10 cellular contexts compared by ENCODE assay signal in the genomic region with DNA sequence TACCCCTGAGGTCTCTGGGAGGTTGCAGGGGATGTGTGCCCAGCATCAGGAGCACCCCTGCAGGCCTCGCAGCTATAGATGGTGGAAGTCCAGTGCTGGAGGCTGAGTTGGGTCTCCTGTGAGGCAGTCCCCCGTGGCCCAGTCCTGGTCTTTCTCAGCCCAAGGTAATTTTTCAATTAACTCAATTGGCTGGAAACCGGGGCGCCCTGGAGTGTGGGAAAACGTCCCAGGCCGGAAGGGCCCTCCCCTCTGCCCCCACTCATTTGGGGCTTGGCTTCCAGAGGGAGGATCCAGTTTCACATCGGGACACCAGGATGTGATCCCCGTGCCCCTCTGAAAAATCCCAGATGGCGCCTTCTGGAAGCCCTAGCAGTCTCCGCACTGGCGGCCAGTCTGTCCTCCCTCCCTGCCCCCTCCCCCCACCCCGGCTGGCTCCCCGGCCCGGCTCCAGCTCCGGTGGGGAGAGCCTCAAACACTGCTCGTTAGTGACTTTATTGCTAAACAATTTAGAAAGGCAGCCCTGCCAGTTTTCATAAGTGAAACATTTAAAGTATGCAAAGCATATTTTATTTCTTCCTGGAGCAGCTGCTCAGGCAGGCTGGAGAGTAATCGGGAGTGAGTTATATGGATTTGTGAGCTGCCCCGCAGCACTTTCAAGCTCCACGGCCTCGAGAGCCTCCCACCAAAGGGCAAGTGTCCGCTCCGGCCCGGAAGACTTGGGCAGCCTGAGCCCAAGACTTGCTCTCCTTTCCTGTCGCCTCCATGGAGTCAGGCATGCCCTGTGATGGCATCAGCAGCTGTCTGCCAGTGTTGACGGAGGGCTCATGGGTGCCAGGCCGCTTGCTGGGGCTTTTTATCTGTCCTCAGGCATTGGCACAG.
DNase-seq lines count a peak whose midpoint lies in the region; ATAC-seq and TF ChIP-seq lines count a peak whose summit lies in the region.
"Had no signal": no experiment of that assay in that cellular context is flagged by ENCODE, and none has a peak within 500 bp of the region (broad histone marks: within the 10 kb centered on the region; RNA-seq: fewer than 3 reads in every experiment).

No MANE protein-coding gene starts in this region.

- no peak overlapping the region for H3K4me2 ChIP-seq in neuronal stem cell (ENCODE audit: insufficient read depth, low read length, poor library complexity, severe bottlenecking)
- H3K4me2 ChIP-seq: BLaER1 had no signal

- H3K27me3 ChIP-seq in ACC112 (ENCODE audit: insufficient read depth, low read length) (no peaks in the 10 kb centered on the region), RWPE2 (ENCODE audit: insufficient read depth, poor library complexity, severe bottlenecking) (no peaks in the 10 kb centered on the region), neuronal stem cell (ENCODE audit: control insufficient read depth in 3 of 3, insufficient read depth in 3 of 3, low read depth in 1 of 3, low read length in 3 of 3) (no peaks in the 10 kb centered on the region)
- H3K27me3 ChIP-seq: BLaER1 had no signal

- H2BK5ac ChIP-seq in neuronal stem cell (ENCODE audit: low read length): no peak overlapping the region

- no peak overlapping the region for H2BK12ac ChIP-seq in neuronal stem cell (ENCODE audit: low read length)

- H2AFZ ChIP-seq in ACC112 (ENCODE audit: low read length, unreplicated experiment) (peak overlapping the region; percentile 87), neuronal stem cell (ENCODE audit: low read length) (no peak overlapping the region)

- H2AK5ac ChIP-seq in neuronal stem cell (ENCODE audit: low read depth, low read length): peak overlapping the region; percentile 99

- H3K36me3 ChIP-seq in ACC112 (ENCODE audit: insufficient read depth, low read length): no peaks in the 10 kb centered on the region
- H3K36me3 ChIP-seq in RWPE2 (ENCODE audit: low read depth): no peaks in the 10 kb centered on the region
- H3K36me3 ChIP-seq in neuronal stem cell (replicated peaks in 1 of 2; ENCODE audit: control insufficient read depth in 2 of 2, insufficient read depth in 2 of 2, low read length in 2 of 2): no peaks in the 10 kb centered on the region

- H3K4me3 ChIP-seq in ACC112 (ENCODE audit: low read depth, low read length) (peak overlapping the region; percentile 59), RWPE2 (ENCODE audit: severe bottlenecking) (no peak overlapping the region), fibroblast of pulmonary artery (replicated peaks; ENCODE audit: low read depth, low read length) (peak overlapping the region; percentile 19), neuronal stem cell (ENCODE audit: low read length in 2 of 2) (no peak overlapping the region)
- H3K4me3 ChIP-seq: BLaER1 had no signal

- H3K27me3 Mint-ChIP-seq in activated T-cell treated with anti-CD3 and anti-CD28 coated beads, Interleukin-2, amount 50 U/mL, for 4 hours (ENCODE audit: low read depth): no peaks in the 10 kb centered on the region

- peak overlapping the region; percentile 82 for H3K27ac ChIP-seq in ACC112 (ENCODE audit: low read depth, low read length)
- peak overlapping the region; percentile 36 for H3K27ac ChIP-seq in RWPE2 (ENCODE audit: poor library complexity, severe bottlenecking)
- peak overlapping the region; percentile 54 for H3K27ac ChIP-seq in neuronal stem cell (replicated peaks; ENCODE audit: low read length)
- H3K27ac ChIP-seq: BLaER1 had no signal

- peaks cover 42% of the 10 kb centered on the region for H3K4me1 ChIP-seq in ACC112 (ENCODE audit: control insufficient read depth, insufficient read depth, low read length, unreplicated experiment)
- peaks cover 15% of the 10 kb centered on the region for H3K4me1 ChIP-seq in RWPE2 (ENCODE audit: insufficient read depth, poor library complexity, severe bottlenecking)
- peaks cover 35 to 51% of the 10 kb centered on the region in 2 donors for H3K4me1 ChIP-seq in neuronal stem cell (ENCODE audit: control insufficient read depth in 2 of 2, insufficient read depth in 1 of 2, low read depth in 1 of 2, low read length in 2 of 2)

- H4K8ac ChIP-seq in neuronal stem cell (ENCODE audit: low read depth, low read length): no peak overlapping the region

- H3K79me1 ChIP-seq in neuronal stem cell (ENCODE audit: low read depth, low read length): peaks cover 6% of the 10 kb centered on the region

- H3K9me3 Mint-ChIP-seq in activated T-cell treated with anti-CD3 and anti-CD28 coated beads, Interleukin-2, amount 50 U/mL, for 4 hours: no peaks in the 10 kb centered on the region
- H3K9me3 Mint-ChIP-seq: T-helper 2 cell treated with Interferon-gamma antibody and Interleukin-4, amounts not matched to agents 5 μg/mL and 100 μg/mL, for 36 hours had no signal

- H3K9ac ChIP-seq in neuronal stem cell (ENCODE audit: low read depth, low read length, poor library complexity): peak overlapping the region; percentile 17
- H3K9ac ChIP-seq: BLaER1 had no signal

- no peaks in the 10 kb centered on the region for H3K36me3 Mint-ChIP-seq in activated T-cell treated with anti-CD3 and anti-CD28 coated beads, Interleukin-2, amount 50 U/mL, for 4 hours (ENCODE audit: insufficient read depth)

- peak overlapping the region; percentile 86 for H4K91ac ChIP-seq in neuronal stem cell (ENCODE audit: low read depth, low read length, poor library complexity)

- peak; percentile 37; the same call in 2 of the 3 replicates for ATAC-seq in RWPE2 (ENCODE audit: low read depth)
- no peak for ATAC-seq in HG02798 (IDR thresholded peaks at IDR 0.05; ENCODE audit: poor library complexity, unreplicated experiment)
- ATAC-seq in GM18861 (IDR thresholded peaks at IDR 0.05; ENCODE audit: unreplicated experiment): no peak
- ATAC-seq in activated T-cell treated with anti-CD3 and anti-CD28 coated beads, Interleukin-2, amount 50 U/mL, for 4 hours: no peak

- WGBS in neuronal stem cell (ENCODE audit: extremely low coverage in 2 of 2, insufficient read length in 2 of 2, insufficient replicate concordance in 1 of 2), 2 donors: no CpG with 5 or more reads among the region's 26 CpGs

- H3K18ac ChIP-seq in neuronal stem cell (ENCODE audit: low read length): peak overlapping the region; percentile 94

- peak overlapping the region; percentile 78 for H2BK15ac ChIP-seq in neuronal stem cell (ENCODE audit: low read length)

- H3K14ac ChIP-seq in neuronal stem cell (ENCODE audit: low read length): no peak overlapping the region

- H3K4me1 Mint-ChIP-seq in activated T-cell treated with anti-CD3 and anti-CD28 coated beads, Interleukin-2, amount 50 U/mL, for 4 hours (ENCODE audit: low read depth): no peaks in the 10 kb centered on the region

- no peak overlapping the region for H2BK120ac ChIP-seq in neuronal stem cell (ENCODE audit: low read depth, low read length)

- H3K4me3 Mint-ChIP-seq in activated T-cell treated with anti-CD3 and anti-CD28 coated beads, Interleukin-2, amount 50 U/mL, for 4 hours: no peak overlapping the region
- H3K4me3 Mint-ChIP-seq: T-helper 2 cell treated with Interferon-gamma antibody and Interleukin-4, amounts not matched to agents 5 μg/mL and 100 μg/mL, for 36 hours had no signal

- peaks cover 3% of the 10 kb centered on the region for H3K79me2 ChIP-seq in ACC112 (ENCODE audit: control insufficient read depth, insufficient read depth, low read length, unreplicated experiment)

- H3K9me3 ChIP-seq in RWPE2 (ENCODE audit: severe bottlenecking) (no peaks in the 10 kb centered on the region), neuronal stem cell (replicated peaks in 1 of 2; ENCODE audit: control insufficient read depth in 2 of 2, insufficient read depth in 1 of 2, low read depth in 1 of 2, low read length in 2 of 2) (no peaks in the 10 kb centered on the region)
- H3K9me3 ChIP-seq: BLaER1 had no signal

- DNase-seq in RWPE2 (ENCODE audit: low spot score): no peak
- DNase-seq in fibroblast of pulmonary artery (ENCODE audit: low read depth): peak; percentile 74
- DNase-seq in neuronal stem cell (ENCODE audit: low spot score): no peak
- DNase-seq in GM20000 (ENCODE audit: low spot score): no peak
- DNase-seq in activated T-cell treated with anti-CD3 and anti-CD28 coated beads, Interleukin-2, amount 50 U/mL, for 4 hours: no peak

- peak overlapping the region; percentile 74 for H3K23ac ChIP-seq in neuronal stem cell (ENCODE audit: low read depth, low read length, poor library complexity)

- TF ChIP-seq CTCF in RWPE2 (IDR thresholded peaks at IDR 0.05; ENCODE audit: poor library complexity, severe bottlenecking) (no peak), fibroblast of pulmonary artery (IDR thresholded peaks at IDR 0.05; ENCODE audit: low read length, missing control alignments) (no peak), GM20000 (IDR thresholded peaks at IDR 0.05; ENCODE audit: extremely low read depth, missing control alignments) (no peak)

- H3K4ac ChIP-seq in neuronal stem cell (ENCODE audit: low read length): no peak overlapping the region

Comparison
In these comparisons a context has a peak if more than half of its experiments do, and no peak if none do; other contexts are left out.
1. H3K4me3 ChIP-seq: peak in ACC112 (single experiment) and fibroblast of pulmonary artery (single experiment); none in RWPE2 (single experiment) and neuronal stem cell (0 of 2).
2. Peak in every context shown above with its lines, with median percentiles within 50 percentile points of each other: H3K27ac ChIP-seq.